In the genomic region with DNA sequence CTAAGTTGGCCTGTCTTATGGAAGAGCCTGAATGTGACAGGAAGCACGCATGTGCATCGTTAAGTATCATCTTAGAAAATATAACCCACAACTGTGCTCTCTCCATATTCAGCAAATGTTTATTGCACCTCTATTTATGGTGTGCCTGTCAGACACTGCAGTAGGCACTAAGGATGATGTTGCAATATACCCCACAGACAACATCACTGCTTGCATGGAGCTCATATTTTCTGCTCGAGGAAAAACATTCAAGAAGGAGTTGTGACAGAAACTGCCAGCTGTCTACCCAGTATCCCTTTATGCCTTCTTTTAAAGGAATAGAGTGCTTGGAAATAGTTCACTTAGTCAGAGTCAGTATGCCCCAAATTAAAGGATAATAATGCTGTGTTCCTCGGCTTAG, we compare ENCODE assay signal across 30 cellular contexts.
"Had no signal": no experiment of that assay in that cellular context is flagged by ENCODE, and none has a peak within 500 bp of the region (broad histone marks: within the 10 kb centered on the region; RNA-seq: fewer than 3 reads in every experiment).

No MANE protein-coding gene starts in this region.

- H2AFZ ChIP-seq: neural progenitor cell, parathyroid adenoma had no signal

- H3K9ac ChIP-seq: neural progenitor cell, parathyroid adenoma had no signal

- H3K36me3 ChIP-seq: neural progenitor cell, ovary, spleen, stomach, suprapubic skin, tibial nerve, upper lobe of left lung, vagina had no signal

- H3K4me1 ChIP-seq: neural progenitor cell, parathyroid adenoma, psoas muscle, spleen, stomach, suprapubic skin, testis, tibial nerve, upper lobe of left lung, vagina had no signal

- H3K9me3 ChIP-seq: ovary, psoas muscle, suprapubic skin, testis, tibial nerve, vagina had no signal

- FAIRE-seq: urothelium cell line had no signal

- H3K4me3 ChIP-seq: neural progenitor cell, ovary, psoas muscle, skin epidermis, smooth muscle cell, spleen, stomach, suprapubic skin, testis, tibial nerve, upper lobe of left lung, vagina had no signal

- ATAC-seq: naive thymus-derived CD8-positive, alpha-beta T cell; natural killer cell treated with Interleukin-12 subunit alpha and Interleukin-12 subunit beta and Interleukin-15 and Interleukin-18, amount 100 ng/mL, for 72 hours; psoas muscle; right cardiac atrium; sciatic nerve; stimulated activated naive B cell treated with anti-CD40 and anti-IgM and Interleukin-4, amounts not matched to agents 10 μg/mL and 1 μg/mL and 100 μg/mL, for 72 hours had no signal

- H3K27me3 ChIP-seq: neural progenitor cell, ovary, spleen, stomach, suprapubic skin, testis, tibial nerve, upper lobe of left lung, vagina had no signal

- H3K27ac ChIP-seq: neural progenitor cell, ovary, parathyroid adenoma, psoas muscle, skin epidermis, spleen, stomach, suprapubic skin, testis, tibial nerve, upper lobe of left lung, vagina had no signal

- H3K79me2 ChIP-seq: parathyroid adenoma had no signal

- H3K4me2 ChIP-seq: neural progenitor cell, smooth muscle cell had no signal

- DNase-seq: naive B cell; naive thymus-derived CD8-positive, alpha-beta T cell; nephron progenitor cell; occipital lobe; ovary; posterior cingulate gyrus; psoas muscle; right cardiac atrium; spleen; stimulated activated CD4-positive, alpha-beta T cell treated with anti-CD3 and anti-CD28 coated beads, Interleukin-12 subunit alpha, Interleukin-12 subunit beta, amount 100 ng/mL, for 4 hours; stimulated activated CD4-positive, alpha-beta T cell treated with anti-CD3 and anti-CD28 coated beads, Interleukin-1b, Interleukin-23, amount 100 ng/mL, for 48 hours; stimulated activated CD4-positive, alpha-beta T cell treated with anti-CD3 and anti-CD28 coated beads, Interleukin-4, amount 100 ng/mL, for 1 hour; stimulated activated CD4-positive, alpha-beta T cell treated with anti-CD3 and anti-CD28 coated beads, Interleukin-4, amount 100 ng/mL, for 4 hours; stimulated activated CD8-positive, alpha-beta memory T cell treated with anti-CD3 and anti-CD28 coated beads, Interleukin-4, amount 100 ng/mL, for 48 hours; stimulated activated naive B cell treated with anti-CD40 and anti-IgM and Interleukin-4, amounts not matched to agents 10 μg/mL and 1 μg/mL and 100 μg/mL, for 72 hours; stimulated activated naive CD4-positive, alpha-beta T cell treated with Interleukin-2 at 50 U/mL for 16 hours; stomach; testis; trophoblast cell; upper lobe of left lung had no signal
